Comparison of ENCODE assay signal across 8 cellular contexts in genomic region chr12:2395352-2395977, GRCh38.
DNase-seq lines count a peak whose midpoint lies in the region; ATAC-seq and TF ChIP-seq lines count a peak whose summit lies in the region.

No MANE protein-coding gene starts in this region.

- no peak overlapping the region for H3K27ac Mint-ChIP-seq in CD14-positive monocyte

- H3K9me3 ChIP-seq in SJCRH30 (replicated peaks) = no peaks in the 10 kb centered on the region
- no peaks in the 10 kb centered on the region for H3K9me3 ChIP-seq in breast epithelium
- H3K9me3 ChIP-seq in stomach = no peaks in the 10 kb centered on the region

- DNase-seq in CD14-positive monocyte (ENCODE audit: low spot score) (peak; percentile 64), H4 (ENCODE audit: low spot score) (peak; percentile 46), SJCRH30 (peak; percentile 40 to 67), breast epithelium (ENCODE audit: low spot score in 2 of 2) (no peak), left lobe of liver (ENCODE audit: low spot score) (no peak), stomach (peak; percentile 36)

- H3K9me3 Mint-ChIP-seq in CD14-positive monocyte = no peaks in the 10 kb centered on the region

- 55 to 62% (median 57%) methylated on average over 8 of the region's 8 CpGs for WGBS in stomach, 5 donors

- no peak overlapping the region for H3K4me3 Mint-ChIP-seq in CD14-positive monocyte

- peaks cover 15% of the 10 kb centered on the region; the same call in 1 of the 2 replicates for H3K27me3 ChIP-seq in SJCRH30
- no peaks in the 10 kb centered on the region for H3K27me3 ChIP-seq in breast epithelium
- no peaks in the 10 kb centered on the region for H3K27me3 ChIP-seq in stomach

- H3K27ac ChIP-seq in SJCRH30 (no peak overlapping the region), breast epithelium (peak overlapping the region in 1 of 2 donors; percentile 80), stomach (peak overlapping the region in 4 of 5 donors; percentile 29 to 73 (median 56))

- no peak for TF ChIP-seq POLR2A in breast epithelium (IDR thresholded peaks at IDR 0.05)
- TF ChIP-seq POLR2A in stomach (IDR thresholded peaks at IDR 0.05) = no peak

- TF ChIP-seq EP300 in stomach (IDR thresholded peaks at IDR 0.05) = no peak

- H3K36me3 ChIP-seq in SJCRH30 = no peaks in the 10 kb centered on the region
- H3K36me3 ChIP-seq in breast epithelium = no peaks in the 10 kb centered on the region
- H3K36me3 ChIP-seq in stomach = no peaks in the 10 kb centered on the region

- H3K36me3 Mint-ChIP-seq in CD14-positive monocyte = no peaks in the 10 kb centered on the region

- intact Hi-C loops in CD14-positive monocyte (cut with micrococcal nuclease) (no loop called here), breast epithelium (cut with DNase I; ENCODE audit: low total_unique reads) (no loop called here), stomach (cut with DNase I; ENCODE audit: low total_unique reads) (no loop called here)

- TF ChIP-seq CTCF in CD14-positive monocyte (IDR thresholded peaks at IDR 0.05) (peak; percentile 97), breast epithelium (IDR thresholded peaks at IDR 0.05) (peak in 2 of 3 donors; percentile 48 to 61), stomach (IDR thresholded peaks at IDR 0.05) (peak in 5 of 7 experiments; percentile 31 to 80 (median 62))

- ATAC-seq in left lobe of liver (peak; percentile 78), HG03457 (IDR thresholded peaks at IDR 0.05; ENCODE audit: unreplicated experiment) (no peak), HG03139 (IDR thresholded peaks at IDR 0.05; ENCODE audit: unreplicated experiment) (no peak)

- peaks cover 2 to 4% (median 4%) of the 10 kb centered on the region in 3 donors for H3K27me3 Mint-ChIP-seq in CD14-positive monocyte (ENCODE audit: low read depth in 3 of 3)

- no peaks in the 10 kb centered on the region; the same call in 1 of the 2 replicates for H3K4me1 ChIP-seq in SJCRH30
- H3K4me1 ChIP-seq in breast epithelium = peaks cover 5 to 11% of the 10 kb centered on the region in 2 donors
- peaks cover 0 to 42% (median 14%) of the 10 kb centered on the region in 4 donors for H3K4me1 ChIP-seq in stomach

- H3K4me3 ChIP-seq in SJCRH30 (no peak overlapping the region), breast epithelium (no peak overlapping the region), stomach (no peak overlapping the region)

- H3K4me1 Mint-ChIP-seq in CD14-positive monocyte = no peaks in the 10 kb centered on the region

Comparison
In these comparisons a context has a peak if more than half of its experiments do, and no peak if none do; other contexts are left out.
1. DNase-seq: peak in CD14-positive monocyte (single experiment), H4 (single experiment), SJCRH30 (2 of 2) and stomach (single experiment); none in breast epithelium (0 of 2) and left lobe of liver (single experiment).
2. Peak in every context shown above with its lines, with median percentiles within 50 percentile points of each other: CTCF ChIP-seq.